19 cellular contexts compared by ENCODE assay signal in genomic region chr6:84769247-84769646, GRCh38. TPM values are rescaled to one million over a fixed set of nuclear protein-coding genes. Genes with fewer than 3 reads are reported as not detected.
A peak's percentile ranks its signal among the peaks of the same experiment; 100 is the strongest.
DNase-seq lines count a peak whose midpoint lies in the region; TF ChIP-seq lines count a peak whose summit lies in the region.
"Had no signal": no experiment of that assay in that cellular context is flagged by ENCODE, and none has a peak within 500 bp of the region (broad histone marks: within the 10 kb centered on the region; RNA-seq: fewer than 3 reads in every experiment).

No MANE protein-coding gene starts in this region.

- TF ChIP-seq CTCF in brain microvascular endothelial cell (IDR thresholded peaks at IDR 0.05; ENCODE audit: low read depth, low read length, missing control alignments) = no peak
- TF ChIP-seq CTCF in neural cell (IDR thresholded peaks at IDR 0.05; ENCODE audit: poor library complexity, severe bottlenecking) = no peak

- no peak overlapping the region for H3K9ac ChIP-seq in neural cell (ENCODE audit: low read length)

- no peak overlapping the region for H2AFZ ChIP-seq in neural cell (ENCODE audit: low read depth, low read length)

- H3K9me3 ChIP-seq in MG63 (no peaks in the 10 kb centered on the region), neural cell (ENCODE audit: low read length) (no peaks in the 10 kb centered on the region)
- H3K9me3 ChIP-seq: esophagus muscularis mucosa had no signal

- no peaks in the 10 kb centered on the region for H3K79me2 ChIP-seq in neural cell (replicated peaks; ENCODE audit: insufficient read depth, low read length)

- DNase-seq in Daoy (ENCODE audit: low read depth) (peak; percentile 37), MG63 (peak; percentile 20), brain microvascular endothelial cell (peak; percentile 62), hippocampal formation (lab: John Stamatoyannopoulos, UW) (no peak), NCI-H2171 (lab: John Stamatoyannopoulos, UW) (no peak), NCI-H446 treated with DMSO at 0.1 percent for 48 hours (lab: John Stamatoyannopoulos, UW) (no peak)
- no peak for DNase-seq in stimulated activated CD4-positive, alpha-beta T cell treated with anti-CD3 and anti-CD28 coated beads, Interleukin-12 subunit alpha, Interleukin-12 subunit beta, amount 100 ng/mL, for 4 hours
- DNase-seq: activated gamma-delta T cell; cerebellar nuclear complex; COR-L47; effector memory CD4-positive, alpha-beta T cell; IMR-90; NCI-H1417 treated with DMSO at 0.1 percent for 48 hours; NCI-H526 treated with DMSO at 0.1 percent for 48 hours; stimulated activated CD8-positive, alpha-beta memory T cell treated with anti-CD3 and anti-CD28 coated beads, Interleukin-4, amount 100 ng/mL, for 48 hours; SW 1271 had no signal

- no peaks in the 10 kb centered on the region for H4K20me1 ChIP-seq in neural cell (ENCODE audit: insufficient read depth)

- H3K27ac ChIP-seq in brain microvascular endothelial cell (peak overlapping the region; percentile 96), neural cell (ENCODE audit: low read length) (no peak overlapping the region)
- H3K27ac ChIP-seq: esophagus muscularis mucosa had no signal

- no peak for TF ChIP-seq RAD21 in neural cell (conservative IDR thresholded peaks at IDR 0.05)

- H3F3A ChIP-seq in neural cell (ENCODE audit: insufficient read depth, low read length, poor library complexity, severe bottlenecking) = no peaks in the 10 kb centered on the region

- H3K9me2 ChIP-seq in neural cell (ENCODE audit: insufficient read depth, low read length) = no peaks in the 10 kb centered on the region

- H3K4me3 ChIP-seq in MG63 (peak overlapping the region; percentile 48), brain microvascular endothelial cell (ENCODE audit: low read depth, low read length) (peak overlapping the region; percentile 52), neural cell (ENCODE audit: low read length) (no peak overlapping the region)
- H3K4me3 ChIP-seq: esophagus muscularis mucosa had no signal

- H3K27me3 ChIP-seq in MG63 (no peaks in the 10 kb centered on the region), brain microvascular endothelial cell (replicated peaks) (no peaks in the 10 kb centered on the region), neural cell (ENCODE audit: insufficient read depth, low read depth, low read length) (peaks cover 100% of the 10 kb centered on the region)

- TF ChIP-seq EP300 in neural cell (conservative IDR thresholded peaks at IDR 0.05; ENCODE audit: poor library complexity, severe bottlenecking) = no peak

- H3K36me3 ChIP-seq in MG63 (no peaks in the 10 kb centered on the region), brain microvascular endothelial cell (replicated peaks) (no peaks in the 10 kb centered on the region), neural cell (ENCODE audit: insufficient read depth, low read length) (no peaks in the 10 kb centered on the region)
- H3K36me3 ChIP-seq: esophagus muscularis mucosa had no signal

- H3K4me2 ChIP-seq in neural cell (ENCODE audit: low read length) = no peak overlapping the region

- in situ Hi-C loops in brain microvascular endothelial cell (cut with HindIII; ENCODE audit: low pct_ligation_motif_present, low sequenced_read_pairs) = no loop called here

TF ChIP-seq in neural cell, 6 proteins besides CTCF, POLR2A, EP300 and RAD21:
- TF ChIP-seq EZH2 (IDR thresholded peaks at IDR 0.05; ENCODE audit: borderline replicate concordance, insufficient read depth, low read length, poor library complexity, severe bottlenecking) (no peak), POLR2AphosphoS5 (IDR thresholded peaks at IDR 0.05) (peak; percentile 26)
- TF ChIP-seq, protein P1, sequence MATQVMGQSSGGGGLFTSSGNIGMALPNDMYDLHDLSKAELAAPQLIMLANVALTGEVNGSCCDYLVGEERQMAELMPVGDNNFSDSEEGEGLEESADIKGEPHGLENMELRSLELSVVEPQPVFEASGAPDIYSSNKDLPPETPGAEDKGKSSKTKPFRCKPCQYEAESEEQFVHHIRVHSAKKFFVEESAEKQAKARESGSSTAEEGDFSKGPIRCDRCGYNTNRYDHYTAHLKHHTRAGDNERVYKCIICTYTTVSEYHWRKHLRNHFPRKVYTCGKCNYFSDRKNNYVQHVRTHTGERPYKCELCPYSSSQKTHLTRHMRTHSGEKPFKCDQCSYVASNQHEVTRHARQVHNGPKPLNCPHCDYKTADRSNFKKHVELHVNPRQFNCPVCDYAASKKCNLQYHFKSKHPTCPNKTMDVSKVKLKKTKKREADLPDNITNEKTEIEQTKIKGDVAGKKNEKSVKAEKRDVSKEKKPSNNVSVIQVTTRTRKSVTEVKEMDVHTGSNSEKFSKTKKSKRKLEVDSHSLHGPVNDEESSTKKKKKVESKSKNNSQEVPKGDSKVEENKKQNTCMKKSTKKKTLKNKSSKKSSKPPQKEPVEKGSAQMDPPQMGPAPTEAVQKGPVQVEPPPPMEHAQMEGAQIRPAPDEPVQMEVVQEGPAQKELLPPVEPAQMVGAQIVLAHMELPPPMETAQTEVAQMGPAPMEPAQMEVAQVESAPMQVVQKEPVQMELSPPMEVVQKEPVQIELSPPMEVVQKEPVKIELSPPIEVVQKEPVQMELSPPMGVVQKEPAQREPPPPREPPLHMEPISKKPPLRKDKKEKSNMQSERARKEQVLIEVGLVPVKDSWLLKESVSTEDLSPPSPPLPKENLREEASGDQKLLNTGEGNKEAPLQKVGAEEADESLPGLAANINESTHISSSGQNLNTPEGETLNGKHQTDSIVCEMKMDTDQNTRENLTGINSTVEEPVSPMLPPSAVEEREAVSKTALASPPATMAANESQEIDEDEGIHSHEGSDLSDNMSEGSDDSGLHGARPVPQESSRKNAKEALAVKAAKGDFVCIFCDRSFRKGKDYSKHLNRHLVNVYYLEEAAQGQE (IDR thresholded peaks at IDR 0.05; ENCODE audit: borderline replicate concordance) = no peak
TF ChIP-seq in neural cell: peak in this region for 1.

RNA-seq across cellular contexts. Expression of gene TBX18, which starts 4.8 kb away (rescaled TPM):
- 8.2 and 8.6 TPM in 2 replicates for total RNA-seq in Daoy (2014; rRNA removed; shearing (Covaris generic))
- total RNA-seq in MG63 (2014; rRNA removed; shearing (Covaris generic); ENCODE audit: low replicate concordance) = 16.4 and 31.6 TPM in 2 replicates
- not detected in 2 replicates for polyA plus RNA-seq in neural cell
- polyA minus RNA-seq in neural cell = not detected in 2 replicates
- total RNA-seq: M059J had no signal

Comparison
In these comparisons a context has a peak if more than half of its experiments do, and no peak if none do; other contexts are left out.
1. DNase-seq: peak in Daoy (single experiment), MG63 (single experiment) and brain microvascular endothelial cell (single experiment); none in stimulated activated CD4-positive, alpha-beta T cell treated with anti-CD3 and anti-CD28 coated beads, Interleukin-12 subunit alpha, Interleukin-12 subunit beta, amount 100 ng/mL, for 4 hours (single experiment), hippocampal formation (0 of 2), NCI-H2171 (single experiment) and NCI-H446 treated with DMSO at 0.1 percent for 48 hours (single experiment).